ENCODE assay signal across 8 cellular contexts in the genomic region with DNA sequence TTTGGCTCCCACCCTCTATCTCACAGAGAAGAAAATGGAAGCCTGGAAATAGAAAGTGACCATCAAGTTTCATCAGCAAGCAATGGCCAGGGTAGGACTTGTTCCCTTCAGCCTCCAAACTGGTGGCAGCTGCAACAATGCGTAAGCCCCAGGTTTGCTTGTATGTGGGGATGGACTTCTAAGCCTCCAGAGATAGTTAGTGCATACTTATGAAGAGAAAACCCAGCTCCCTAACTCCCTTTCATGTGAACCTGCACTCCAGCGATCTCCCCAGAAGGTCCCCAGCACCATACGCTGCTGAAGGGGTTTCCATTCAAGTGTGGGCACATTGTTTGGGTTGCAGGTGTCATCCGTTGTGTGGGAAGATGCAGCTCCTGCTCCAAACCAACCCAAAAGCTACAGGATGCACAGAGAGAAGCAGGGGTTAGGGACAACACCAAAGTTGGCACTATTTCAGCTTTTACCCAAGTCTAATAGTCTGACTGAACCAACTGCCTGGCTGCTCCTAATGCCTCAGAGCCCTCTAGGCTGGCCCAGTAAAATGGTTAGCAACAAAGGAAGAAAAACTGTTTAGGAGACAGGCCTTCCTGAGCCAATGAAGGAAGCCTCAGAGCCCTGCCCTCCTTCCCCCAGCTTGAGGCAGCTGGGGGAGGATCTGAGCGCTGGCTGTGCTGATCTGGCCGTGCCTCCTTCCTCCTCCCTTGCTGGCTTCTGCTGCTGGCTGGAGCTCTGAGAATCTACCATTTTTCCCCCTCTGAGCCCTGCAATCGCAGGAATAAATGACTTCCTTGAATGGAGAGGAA. TPM values are rescaled to one million over a fixed set of nuclear protein-coding genes. Genes with fewer than 3 reads are reported as not detected.
DNase-seq lines count a peak whose midpoint lies in the region; TF ChIP-seq lines count a peak whose summit lies in the region.

No MANE protein-coding gene starts in this region.

- H3K79me2 ChIP-seq in OCI-LY3 (ENCODE audit: low read length), result no peaks in the 10 kb centered on the region
- H3K79me2 ChIP-seq in mammary epithelial cell (ENCODE audit: insufficient read depth, low read length), result no peaks in the 10 kb centered on the region

- no TSS peak for BruUV-seq in mammary epithelial cell (replicated peaks; lab: Mats Ljungman, UMichigan)

- H3K9me3 ChIP-seq in OCI-LY3 (ENCODE audit: insufficient read depth, low read length) (no peaks in the 10 kb centered on the region), mammary epithelial cell (replicated peaks; ENCODE audit: insufficient read depth, low read length) (no peaks in the 10 kb centered on the region)

- intact Hi-C loops in mammary epithelial cell (cut with micrococcal nuclease), result no loop called here

- H3K4me1 ChIP-seq in OCI-LY3 (ENCODE audit: low read length) (peaks cover 32% of the 10 kb centered on the region), mammary epithelial cell (ENCODE audit: insufficient read depth, low read length) (peaks cover 39% of the 10 kb centered on the region)

- H2AFZ ChIP-seq in OCI-LY3 (ENCODE audit: low read depth, low read length) (no peak overlapping the region), mammary epithelial cell (ENCODE audit: low read depth, low read length) (peak overlapping the region; percentile 32)

- H3K27ac ChIP-seq in OCI-LY3 (ENCODE audit: low read length) (no peak overlapping the region), mammary epithelial cell (ENCODE audit: insufficient read depth, low read depth, low read length) (no peak overlapping the region), layer of hippocampus (ENCODE audit: low read depth, low read length) (peak overlapping the region; percentile 53)

- H3K4me2 ChIP-seq in OCI-LY3 (ENCODE audit: low read length) (peak overlapping the region; percentile 1), mammary epithelial cell (ENCODE audit: insufficient read depth, low read depth, low read length) (no peak overlapping the region)

- WGBS in mammary epithelial cell (ENCODE audit: low coverage, missing lambda C conversion rate), result 62% methylated on average over 7 of the region's 7 CpGs

- H3K36me3 ChIP-seq in OCI-LY3 (replicated peaks; ENCODE audit: low read depth, low read length), result no peaks in the 10 kb centered on the region
- H3K36me3 ChIP-seq in mammary epithelial cell (ENCODE audit: insufficient read depth, low read length), result no peaks in the 10 kb centered on the region

- H4K20me1 ChIP-seq in OCI-LY3 (ENCODE audit: insufficient read depth, low read length) (no peaks in the 10 kb centered on the region), mammary epithelial cell (ENCODE audit: insufficient read depth, low read length) (no peaks in the 10 kb centered on the region)

- dilution Hi-C loops in mammary epithelial cell (cut with HindIII; ENCODE audit: low sequenced_read_pairs), result no loop called here

- no peak overlapping the region for H3K4me3 ChIP-seq in OCI-LY3 (ENCODE audit: low read length)
- no peak overlapping the region for H3K4me3 ChIP-seq in mammary epithelial cell (replicated peaks in 1 of 3; ENCODE audit: insufficient read depth in 1 of 3, low read depth in 2 of 3, low read length in 3 of 3)

- H3K9ac ChIP-seq in OCI-LY3 (ENCODE audit: low read length) (no peak overlapping the region), mammary epithelial cell (ENCODE audit: insufficient read depth, low read length) (no peak overlapping the region)

- H3K27me3 ChIP-seq in OCI-LY3 (ENCODE audit: low read depth, low read length) (peaks cover 7% of the 10 kb centered on the region; the same call in 1 of the 2 replicates), mammary epithelial cell (ENCODE audit: insufficient read depth, low read length) (no peaks in the 10 kb centered on the region), layer of hippocampus (ENCODE audit: control insufficient read depth, insufficient read depth, low read length) (no peaks in the 10 kb centered on the region)

- no peak for TF ChIP-seq CTCF in OCI-LY3 (IDR thresholded peaks at IDR 0.05; ENCODE audit: low read depth, low read length)
- no peak for TF ChIP-seq CTCF in mammary epithelial cell (conservative IDR thresholded peaks at IDR 0.05 in 1 of 2, IDR thresholded peaks at IDR 0.05 in 1 of 2; ENCODE audit: extremely low read depth in 1 of 2, insufficient read depth in 1 of 2, low read depth in 1 of 2, low read length in 2 of 2)

- peak; percentile 65 for DNase-seq in CMK (ENCODE audit: low read depth)
- DNase-seq in mammary epithelial cell, result no peak
- peak; percentile 33 to 38 for DNase-seq in stimulated activated CD4-positive, alpha-beta T cell treated with anti-CD3 and anti-CD28 coated beads, Interleukin-2, amount 100 ng/mL, for 24 hours
- DNase-seq in NCI-H510A treated with DMSO at 0.1 percent for 48 hours (lab: John Stamatoyannopoulos, UW), result no peak
- no peak for DNase-seq in COLO668 (lab: John Stamatoyannopoulos, UW; ENCODE audit: unreplicated experiment)
- no peak for DNase-seq in DMS153 (lab: John Stamatoyannopoulos, UW)

- in situ Hi-C loops in mammary epithelial cell (cut with MboI; ENCODE audit: low sequenced_read_pairs in 2 of 2), result loop anchor here in 1 of 2 donors (10.0 to 25.0 kb wide), 2 partner anchors 243 to 526 kb away; no protein-coding TSS in a partner anchor

- CTCF ChIA-PET in mammary epithelial cell (lab: Charles Lee; ENCODE audit: low non-redundant PET), result no interaction called here

RNA-seq across cellular contexts. Expression of gene ZFP36L1, which starts 12.3 kb away (rescaled TPM):
- total RNA-seq in mammary epithelial cell, result 100 to 1,000 TPM; 169 to 373 TPM
- polyA plus RNA-seq in mammary epithelial cell, result 140 TPM
- 99.0 TPM for polyA minus RNA-seq in mammary epithelial cell

Comparison
In these comparisons a context has a peak if more than half of its experiments do, and no peak if none do; other contexts are left out.
1. DNase-seq: peak in CMK (single experiment) and stimulated activated CD4-positive, alpha-beta T cell treated with anti-CD3 and anti-CD28 coated beads, Interleukin-2, amount 100 ng/mL, for 24 hours (2 of 2); none in mammary epithelial cell (single experiment), NCI-H510A treated with DMSO at 0.1 percent for 48 hours (single experiment), COLO668 (single experiment) and DMS153 (single experiment).